ENCODE assay signal across 25 cellular contexts in genomic region chr6:40780626-40781025, GRCh38.
"Had no signal": no experiment of that assay in that cellular context is flagged by ENCODE, and none has a peak within 500 bp of the region (broad histone marks: within the 10 kb centered on the region; RNA-seq: fewer than 3 reads in every experiment).

No MANE protein-coding gene starts in this region.

- DNase-seq: stimulated activated CD4-positive, alpha-beta T cell treated with anti-CD3 and anti-CD28 coated beads, Interleukin-2, amount 100 ng/mL, for 24 hours; stimulated activated CD4-positive, alpha-beta T cell treated with anti-CD3 and anti-CD28 coated beads, Interleukin-2, amount 100 ng/mL, for 48 hours; stimulated activated CD4-positive, alpha-beta T cell treated with anti-CD3 and anti-CD28 coated beads, Interleukin-4, amount 100 ng/mL, for 1 hour; stimulated activated CD4-positive, alpha-beta T cell treated with anti-CD3 and anti-CD28 coated beads, Interleukin-4, amount 100 ng/mL, for 24 hours; stimulated activated CD4-positive, alpha-beta T cell treated with anti-CD3 and anti-CD28 coated beads, Interleukin-4, amount 100 ng/mL, for 4 hours; stimulated activated CD8-positive, alpha-beta memory T cell treated with anti-CD3 and anti-CD28 coated beads, Interleukin-4, amount 100 ng/mL, for 48 hours; stimulated activated naive B cell treated with anti-CD40 and anti-IgM and Interleukin-4, amounts not matched to agents 10 μg/mL and 1 μg/mL and 100 μg/mL, for 72 hours; stimulated activated naive CD4-positive, alpha-beta T cell; stimulated activated naive CD4-positive, alpha-beta T cell treated with Interleukin-2 at 50 U/mL for 16 hours; stimulated activated naive CD8-positive, alpha-beta T cell treated with anti-CD3 and anti-CD28 coated beads, Interleukin-15, amount 100 ng/mL, for 72 hours; stimulated activated naive CD8-positive, alpha-beta T cell treated with anti-CD3 and anti-CD28 coated beads, Interleukin-15, Interleukin-2, amounts not matched to agents 100 U/mL and 50 U/mL, for 24 hours; stomach; substantia nigra; testis; thyroid gland; tibial artery; transverse colon; upper lobe of left lung; upper lobe of right lung had no signal

- H3K4me1 ChIP-seq: suprapubic skin, testis, thyroid gland, tibial artery, tibial nerve, transverse colon, upper lobe of left lung, upper lobe of right lung, vagina had no signal

- H3K36me3 ChIP-seq: stomach, suprapubic skin, thoracic aorta, thyroid gland, tibial artery, tibial nerve, transverse colon, upper lobe of left lung, upper lobe of right lung, vagina had no signal

- ATAC-seq: stimulated activated effector memory CD8-positive, alpha-beta T cell treated with anti-CD3 and anti-CD28 coated beads, Interleukin-12 subunit alpha, Interleukin-12 subunit beta, amount 100 ng/mL, for 72 hours; stimulated activated memory B cell treated with anti-CD40 and anti-IgM and Interleukin-4, amounts not matched to agents 10 μg/mL and 1 μg/mL and 100 μg/mL, for 72 hours; stimulated activated naive B cell treated with anti-CD40 and anti-IgM and Interleukin-4, amounts not matched to agents 10 μg/mL and 1 μg/mL and 100 μg/mL, for 72 hours; stimulated activated naive CD8-positive, alpha-beta T cell treated with anti-CD3 and anti-CD28 coated beads, Interleukin-15, amount 100 ng/mL, for 72 hours; stimulated activated naive CD8-positive, alpha-beta T cell treated with anti-CD3 and anti-CD28 coated beads, Interleukin-15, Interleukin-2, amounts not matched to agents 100 U/mL and 50 U/mL, for 24 hours; upper lobe of right lung had no signal

- H3K27ac ChIP-seq: stomach, suprapubic skin, testis, thoracic aorta, thyroid gland, tibial artery, tibial nerve, transverse colon, upper lobe of left lung, upper lobe of right lung, vagina had no signal

- H3K9me3 ChIP-seq: stomach, suprapubic skin, testis, thoracic aorta, thyroid gland, tibial artery, tibial nerve, transverse colon, upper lobe of left lung, upper lobe of right lung, vagina had no signal

- H3K27me3 ChIP-seq: testis, thyroid gland, tibial nerve, upper lobe of left lung, vagina had no signal

- H3K4me3 ChIP-seq: stomach, suprapubic skin, testis, thoracic aorta, thyroid gland, tibial artery, tibial nerve, transverse colon, upper lobe of left lung, upper lobe of right lung, vagina had no signal
